In the genomic region with DNA sequence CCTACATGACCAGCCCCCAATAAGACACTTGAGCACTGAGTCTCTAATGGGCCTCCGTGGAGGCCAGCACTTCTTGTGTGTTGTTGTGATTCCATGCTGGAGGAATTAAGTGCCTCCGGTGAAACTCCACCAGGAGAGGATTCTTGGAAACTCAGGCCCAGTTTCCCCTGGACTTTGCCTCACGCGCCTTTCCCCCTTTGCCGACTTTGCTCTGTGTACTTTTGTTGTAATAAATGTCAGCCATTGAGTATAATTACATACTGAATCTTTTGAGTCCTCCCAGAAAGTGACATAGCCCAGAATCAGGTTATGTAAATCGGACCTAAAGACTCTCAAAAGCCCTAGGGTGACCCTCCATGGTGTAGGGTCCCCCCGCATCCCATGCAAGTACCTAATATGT, we compare ENCODE assay signal across 23 cellular contexts.
DNase-seq lines count a peak whose midpoint lies in the region; ATAC-seq, FAIRE-seq and TF ChIP-seq lines count a peak whose summit lies in the region.
"Had no signal": no experiment of that assay in that cellular context is flagged by ENCODE, and none has a peak within 500 bp of the region (broad histone marks: within the 10 kb centered on the region; RNA-seq: fewer than 3 reads in every experiment).

No MANE protein-coding gene starts in this region.

- H3K14ac ChIP-seq in H1 (ENCODE audit: insufficient read length), result no peak overlapping the region

- H3K4ac ChIP-seq in H1 (replicated peaks; ENCODE audit: insufficient read length, low read depth, low read length), result no peak overlapping the region

- TF ChIP-seq CTCF in H1 (IDR thresholded peaks at IDR 0.05; ENCODE audit: control extremely low read depth in 1 of 3, insufficient read depth in 1 of 3, low read depth in 1 of 3, low read length in 3 of 3) (no peak), mucosa of descending colon (IDR thresholded peaks at IDR 0.05) (no peak), spleen (IDR thresholded peaks at IDR 0.05 in 8 of 11, conservative IDR thresholded peaks at IDR 0.05 in 3 of 11) (no peak), A673 (conservative IDR thresholded peaks at IDR 0.05; ENCODE audit: low read depth, low read length) (no peak)

- no peak overlapping the region for H3K27ac Mint-ChIP-seq in activated naive CD8-positive, alpha-beta T cell treated with anti-CD3 and anti-CD28 coated beads, Interleukin-2, amount 50 U/mL, for 24 hours
- H3K27ac Mint-ChIP-seq: activated CD4-positive, alpha-beta memory T cell treated with anti-CD3 and anti-CD28 coated beads, Interleukin-2, amount 10 ng/mL, durations not matched to agents 7 days and 5 days; activated naive CD8-positive, alpha-beta T cell; B cell; T-helper 1 cell treated with Interleukin-12 subunit alpha and Interleukin-12 subunit beta and Interleukin-4 antibody, amounts not matched to agents 30 μg/mL and 1 μg/mL, for 36 hours had no signal

- H3K4me3 Mint-ChIP-seq in activated naive CD8-positive, alpha-beta T cell treated with anti-CD3 and anti-CD28 coated beads, Interleukin-2, amount 50 U/mL, for 24 hours, result no peak overlapping the region
- H3K4me3 Mint-ChIP-seq: activated CD4-positive, alpha-beta memory T cell treated with anti-CD3 and anti-CD28 coated beads, Interleukin-2, amount 10 ng/mL, durations not matched to agents 7 days and 5 days; activated naive CD8-positive, alpha-beta T cell; B cell; T-helper 1 cell treated with Interleukin-12 subunit alpha and Interleukin-12 subunit beta and Interleukin-4 antibody, amounts not matched to agents 30 μg/mL and 1 μg/mL, for 36 hours had no signal

- CTCF ChIA-PET in H1 (lab: Charles Lee; ENCODE audit: partially characterized antibody), result interaction anchor here (1.8 to 3.1 kb wide), 2 partner anchors 42 to 46 kb away, joined by 5 to 19 read pairs; no protein-coding TSS in a partner anchor
- CTCF ChIA-PET in A673 (lab: Charles Lee), result no interaction called here

- H3K36me3 Mint-ChIP-seq in activated naive CD8-positive, alpha-beta T cell treated with anti-CD3 and anti-CD28 coated beads, Interleukin-2, amount 50 U/mL, for 24 hours (ENCODE audit: low read depth), result no peaks in the 10 kb centered on the region
- H3K36me3 Mint-ChIP-seq: activated naive CD8-positive, alpha-beta T cell had no signal

- H2BK20ac ChIP-seq in H1 (ENCODE audit: low read length), result no peak overlapping the region

- no peak overlapping the region for H3K4me2 ChIP-seq in H1 (ENCODE audit: insufficient read depth in 1 of 2, low read depth in 2 of 2, low read length in 2 of 2)

- H3K9ac ChIP-seq in H1 (replicated peaks in 1 of 4; ENCODE audit: extremely low read depth in 1 of 4, low read depth in 3 of 4, low read length in 3 of 4), result no peak overlapping the region

- intact Hi-C loops in mucosa of descending colon (cut with DNase I, micrococcal nuclease), result loop anchor here in 1 of 2 donors (10.0 kb wide), 1 partner anchor 131 kb away; no protein-coding TSS in a partner anchor
- intact Hi-C loops in spleen (cut with DNase I; ENCODE audit: low total_unique reads), result no loop called here
- intact Hi-C loops in A673 (cut with micrococcal nuclease; ENCODE audit: unreplicated experiment), result no loop called here

- H3K79me2 ChIP-seq in H1 (ENCODE audit: control insufficient read depth in 1 of 2, insufficient read depth in 2 of 2, low read length in 2 of 2), result no peaks in the 10 kb centered on the region

- no peak overlapping the region for H4K8ac ChIP-seq in H1 (ENCODE audit: extremely low read depth, insufficient read depth, low read length)

- no peak overlapping the region for H4K91ac ChIP-seq in H1 (replicated peaks; ENCODE audit: insufficient read length, low read length)

- ATAC-seq in mucosa of descending colon (peak; percentile 79), HG03520 (IDR thresholded peaks at IDR 0.05; ENCODE audit: unreplicated experiment) (no peak)
- no peak for ATAC-seq in activated naive CD8-positive, alpha-beta T cell treated with anti-CD3 and anti-CD28 coated beads, Interleukin-2, amount 50 U/mL, for 24 hours
- ATAC-seq: right cardiac atrium, Right ventricle myocardium inferior had no signal

- no peaks in the 10 kb centered on the region for H3K9me3 Mint-ChIP-seq in activated naive CD8-positive, alpha-beta T cell treated with anti-CD3 and anti-CD28 coated beads, Interleukin-2, amount 50 U/mL, for 24 hours
- H3K9me3 Mint-ChIP-seq: activated CD4-positive, alpha-beta memory T cell treated with anti-CD3 and anti-CD28 coated beads, Interleukin-2, amount 10 ng/mL, durations not matched to agents 7 days and 5 days; T-helper 1 cell treated with Interleukin-12 subunit alpha and Interleukin-12 subunit beta and Interleukin-4 antibody, amounts not matched to agents 30 μg/mL and 1 μg/mL, for 36 hours had no signal

- DNase-seq in HuH-7 (ENCODE audit: low spot score) (peak; percentile 36), H1 (ENCODE audit: low read depth in 1 of 2, low spot score in 2 of 2) (no peak), mucosa of descending colon (peak in 2 of 3 donors; percentile 75 to 81), spleen (peak; percentile 25), A673 (ENCODE audit: low spot score) (no peak), GDM1 (lab: John Stamatoyannopoulos, UW) (no peak)
- DNase-seq in activated naive CD8-positive, alpha-beta T cell treated with anti-CD3 and anti-CD28 coated beads, Interleukin-2, amount 50 U/mL, for 24 hours, result no peak
- DNase-seq: activated CD4-positive, alpha-beta memory T cell treated with anti-CD3 and anti-CD28 coated beads, Interleukin-2, amount 10 ng/mL, durations not matched to agents 7 days and 5 days; activated T-cell treated with anti-CD3 and anti-CD28 coated beads, Interleukin-2, amount 50 U/mL, for 1 hour; foreskin fibroblast; hypothalamus; Kasumi-1; NCI-H1092 treated with DMSO at 0.1 percent for 48 hours; NCI-H524; stimulated activated naive CD4-positive, alpha-beta T cell; tibial artery had no signal

- peaks cover 3 to 17% (median 12%) of the 10 kb centered on the region in 4 experiments for H3K36me3 ChIP-seq in H1 (ENCODE audit: control insufficient read depth in 2 of 4, insufficient read depth in 4 of 4, low read length in 3 of 4)
- no peaks in the 10 kb centered on the region for H3K36me3 ChIP-seq in mucosa of descending colon (ENCODE audit: low read depth)
- H3K36me3 ChIP-seq in spleen, result peaks cover 0 to 33% (median 3%) of the 10 kb centered on the region in 6 donors
- no peaks in the 10 kb centered on the region for H3K36me3 ChIP-seq in A673 (ENCODE audit: insufficient read depth, low read length, poor library complexity, severe bottlenecking)

- FAIRE-seq in H1 (lab: Jason Lieb, UNC), result no peak
- FAIRE-seq: GM18507 had no signal

- H3K23ac ChIP-seq in H1 (ENCODE audit: insufficient read length), result no peak overlapping the region

- no peak overlapping the region for H2BK12ac ChIP-seq in H1 (ENCODE audit: low read depth, low read length)

- H3K9me3 ChIP-seq in H1 (ENCODE audit: insufficient read depth in 2 of 2, low read depth in 1 of 2, low read length in 1 of 2) (no peaks in the 10 kb centered on the region), mucosa of descending colon (no peaks in the 10 kb centered on the region), spleen (no peaks in the 10 kb centered on the region), A673 (ENCODE audit: low read depth, low read length, poor library complexity, severe bottlenecking) (no peaks in the 10 kb centered on the region)
- H3K9me3 ChIP-seq: tibial artery had no signal

- H3K4me3 ChIP-seq in H1 (ENCODE audit: extremely low read depth in 1 of 4, insufficient read depth in 2 of 4, low read depth in 3 of 4, low read length in 4 of 4), result no peak overlapping the region
- H3K4me3 ChIP-seq in mucosa of descending colon, result no peak overlapping the region
- no peak overlapping the region for H3K4me3 ChIP-seq in spleen
- no peak overlapping the region for H3K4me3 ChIP-seq in A673 (ENCODE audit: low read depth, low read length, poor library complexity, severe bottlenecking)
- H3K4me3 ChIP-seq: tibial artery had no signal

- no peak overlapping the region for H2BK120ac ChIP-seq in H1 (replicated peaks; ENCODE audit: low read depth, low read length)

- no peaks in the 10 kb centered on the region for H3K27me3 Mint-ChIP-seq in activated naive CD8-positive, alpha-beta T cell treated with anti-CD3 and anti-CD28 coated beads, Interleukin-2, amount 50 U/mL, for 24 hours
- H3K27me3 Mint-ChIP-seq: activated CD4-positive, alpha-beta memory T cell treated with anti-CD3 and anti-CD28 coated beads, Interleukin-2, amount 10 ng/mL, durations not matched to agents 7 days and 5 days; activated naive CD8-positive, alpha-beta T cell; B cell had no signal

- no peak for TF ChIP-seq EP300 in H1 (IDR thresholded peaks at IDR 0.05; ENCODE audit: borderline replicate concordance in 1 of 2, low read depth in 2 of 2, low read length in 2 of 2)

- H3K4me1 ChIP-seq in H1 (replicated peaks in 1 of 4; ENCODE audit: control insufficient read depth in 3 of 4, insufficient read depth in 4 of 4, low read length in 3 of 4), result peaks cover 4 to 13% (median 8%) of the 10 kb centered on the region in 4 experiments
- H3K4me1 ChIP-seq in mucosa of descending colon (ENCODE audit: low read depth), result peaks cover 21% of the 10 kb centered on the region
- peaks cover 0 to 24% (median 7%) of the 10 kb centered on the region in 6 donors for H3K4me1 ChIP-seq in spleen
- peaks cover 16% of the 10 kb centered on the region for H3K4me1 ChIP-seq in A673 (ENCODE audit: insufficient read depth, low read length, poor library complexity, severe bottlenecking)

- H3K23me2 ChIP-seq in H1 (ENCODE audit: low read depth, low read length), result no peaks in the 10 kb centered on the region

- no peak overlapping the region for H3K56ac ChIP-seq in H1 (replicated peaks; ENCODE audit: insufficient read length, low read depth, low read length)

- no peaks in the 10 kb centered on the region; the same call in 1 of the 2 replicates for H3K79me1 ChIP-seq in H1 (ENCODE audit: low read depth, low read length)

- TF ChIP-seq RAD21 in H1 (IDR thresholded peaks at IDR 0.05 in 1 of 2, conservative IDR thresholded peaks at IDR 0.05 in 1 of 2; ENCODE audit: low read depth in 2 of 2, low read length in 2 of 2), result no peak

- no peak overlapping the region for H2BK15ac ChIP-seq in H1 (ENCODE audit: low read length)

- BruUV-seq in A673 (replicated peaks; lab: Mats Ljungman, UMichigan), result no TSS peak

- H3K18ac ChIP-seq in H1 (ENCODE audit: extremely low read depth, low read length), result no peak overlapping the region

- POLR2A ChIA-PET in H1 (lab: Charles Lee; ENCODE audit: partially characterized antibody), result no interaction called here
- POLR2A ChIA-PET in A673 (lab: Charles Lee; ENCODE audit: low non-redundant PET), result no interaction called here

- no peaks in the 10 kb centered on the region for H4K20me1 ChIP-seq in H1 (replicated peaks in 1 of 2; ENCODE audit: control insufficient read depth in 1 of 2, insufficient read depth in 2 of 2, low read length in 2 of 2)

- H3K27ac ChIP-seq in H1 (ENCODE audit: low read depth, low read length), result no peak overlapping the region
- H3K27ac ChIP-seq in spleen, result no peak overlapping the region
- no peak overlapping the region for H3K27ac ChIP-seq in A673 (ENCODE audit: low read depth, low read length, poor library complexity, severe bottlenecking)

- H4K5ac ChIP-seq in H1 (ENCODE audit: insufficient read length, low read depth, low read length), result no peak overlapping the region

- TF ChIP-seq POLR2A in H1 (IDR thresholded peaks at IDR 0.05; ENCODE audit: control extremely low read depth in 1 of 2, low read depth in 2 of 2, low read length in 2 of 2), result no peak
- no peak for TF ChIP-seq POLR2A in spleen (IDR thresholded peaks at IDR 0.05)

- no peak overlapping the region for H2AK5ac ChIP-seq in H1 (ENCODE audit: low read depth, low read length)

- 0 out of 2 replicates have a peak overlapping the region, but pooled peaks have one; percentile 44 for H2BK5ac ChIP-seq in H1 (ENCODE audit: low read depth, low read length)

- H3K27me3 ChIP-seq in H1 (replicated peaks in 1 of 4; ENCODE audit: control insufficient read depth in 3 of 4, extremely low read depth in 1 of 4, insufficient read depth in 3 of 4, low read length in 3 of 4) (no peaks in the 10 kb centered on the region), spleen (replicated peaks in 1 of 7) (no peaks in the 10 kb centered on the region), A673 (replicated peaks; ENCODE audit: insufficient read depth, low read depth, low read length, poor library complexity) (no peaks in the 10 kb centered on the region)
- H3K27me3 ChIP-seq: tibial artery had no signal

- H2AFZ ChIP-seq in H1 (ENCODE audit: low read length), result no peak overlapping the region

- WGBS in H1 (ENCODE audit: extremely low coverage in 1 of 2, insufficient coverage in 1 of 2, insufficient read length in 1 of 2, insufficient replicate concordance in 2 of 2, low coverage in 1 of 2, low lambda C conversion rate in 2 of 2, missing lambda C conversion rate in 1 of 2), 2 experiments, result 96% methylated on average over 7 of the region's 7 CpGs; no CpG with 5 or more reads in 1 of the 2 experiments
- 94 to 96% (median 96%) methylated on average over 7 of the region's 7 CpGs for WGBS in spleen, 5 donors

- H3K4me1 Mint-ChIP-seq in activated naive CD8-positive, alpha-beta T cell treated with anti-CD3 and anti-CD28 coated beads, Interleukin-2, amount 50 U/mL, for 24 hours, result no peaks in the 10 kb centered on the region

Comparison
In these comparisons a context has a peak if more than half of its experiments do, and no peak if none do; other contexts are left out.
1. DNase-seq: peak in HuH-7 (single experiment), mucosa of descending colon (2 of 3) and spleen (single experiment); none in H1 (0 of 2), activated naive CD8-positive, alpha-beta T cell treated with anti-CD3 and anti-CD28 coated beads, Interleukin-2, amount 50 U/mL, for 24 hours (single experiment), A673 (single experiment) and GDM1 (single experiment).